ENCODE assay signal across 1 cellular context in genomic region chr11:131955901-131956300, GRCh38.
TF ChIP-seq lines count a peak whose summit lies in the region.

No MANE protein-coding gene starts in this region.

TF ChIP-seq in GM23338, 12 proteins besides CTCF, POLR2A, EP300 and RAD21 (continued from another document):
- TF ChIP-seq ZNF462 (CRISPR knock-in tag; IDR thresholded peaks at IDR 0.05), result no peak
- no peak for TF ChIP-seq ETS1 (IDR thresholded peaks at IDR 0.05)
- TF ChIP-seq ZNF331 (CRISPR knock-in tag; IDR thresholded peaks at IDR 0.05; ENCODE audit: low read depth), result no peak
- no peak for TF ChIP-seq NANOG (IDR thresholded peaks at IDR 0.05; ENCODE audit: borderline replicate concordance)
- TF ChIP-seq REST (IDR thresholded peaks at IDR 0.05; ENCODE audit: unreplicated experiment), result no peak
- TF ChIP-seq ZNF114 (CRISPR knock-in tag; IDR thresholded peaks at IDR 0.05), result no peak
- no peak for TF ChIP-seq STAT1 (IDR thresholded peaks at IDR 0.05; ENCODE audit: unreplicated experiment)
- no peak for TF ChIP-seq CREB1 (CRISPR knock-in tag; IDR thresholded peaks at IDR 0.05; ENCODE audit: low read depth)
- TF ChIP-seq POLR2AphosphoS5 (IDR thresholded peaks at IDR 0.05; ENCODE audit: low read depth), result no peak
TF ChIP-seq in GM23338: peak in this region for 0.
